Comparison of ENCODE assay signal across 19 cellular contexts in the genomic region with DNA sequence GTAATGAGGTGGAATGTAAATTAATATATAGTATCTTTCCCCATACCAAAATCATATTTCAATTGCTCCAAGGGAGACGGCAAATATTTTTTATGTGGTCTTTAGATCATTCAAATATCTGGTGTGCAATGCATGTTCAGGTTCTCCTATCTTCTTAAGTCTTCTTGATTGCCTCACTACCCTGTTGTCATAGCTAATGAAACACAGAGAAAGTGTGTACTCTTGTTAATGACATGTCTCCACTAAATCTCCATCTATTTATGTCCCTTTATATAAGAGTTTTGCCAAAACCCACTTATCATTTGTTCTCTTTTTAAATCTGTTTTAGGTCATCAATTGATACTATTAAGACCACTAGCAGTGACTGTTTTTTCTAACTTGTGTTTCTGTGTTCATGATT. TPM values are rescaled to one million over a fixed set of nuclear protein-coding genes. Genes with fewer than 3 reads are reported as not detected.
DNase-seq lines count a peak whose midpoint lies in the region; ATAC-seq, FAIRE-seq and TF ChIP-seq lines count a peak whose summit lies in the region.
"Had no signal": no experiment of that assay in that cellular context is flagged by ENCODE, and none has a peak within 500 bp of the region (broad histone marks: within the 10 kb centered on the region; RNA-seq: fewer than 3 reads in every experiment).

No MANE protein-coding gene starts in this region.

- H3K27me3 ChIP-seq in liver (ENCODE audit: control insufficient read depth in 4 of 4, insufficient read depth in 4 of 4, low read length in 3 of 4) = no peaks in the 10 kb centered on the region
- no peaks in the 10 kb centered on the region for H3K27me3 ChIP-seq in HepG2 (ENCODE audit: control insufficient read depth in 1 of 2, insufficient read depth in 2 of 2, low read length in 2 of 2)
- no peaks in the 10 kb centered on the region for H3K27me3 ChIP-seq in fibroblast of lung (ENCODE audit: control insufficient read depth, insufficient read depth, low read length)
- no peaks in the 10 kb centered on the region for H3K27me3 ChIP-seq in psoas muscle (ENCODE audit: insufficient read depth in 3 of 3, low read length in 2 of 3)

- peaks cover 16 to 70% (median 32%) of the 10 kb centered on the region in 4 donors for H3K4me1 ChIP-seq in liver (ENCODE audit: control insufficient read depth in 4 of 4, insufficient read depth in 4 of 4, low read length in 3 of 4)
- H3K4me1 ChIP-seq in HepG2 (ENCODE audit: insufficient read depth, low read length) = peaks cover 70% of the 10 kb centered on the region
- H3K4me1 ChIP-seq in fibroblast of lung (ENCODE audit: control insufficient read depth, extremely low read depth, insufficient read depth, low read length) = peaks cover 31% of the 10 kb centered on the region
- H3K4me1 ChIP-seq in psoas muscle = peaks cover 54% of the 10 kb centered on the region

- no TSS peak for BruUV-seq in HepG2 (replicated peaks; lab: Mats Ljungman, UMichigan)

- H3K36me3 ChIP-seq in liver (ENCODE audit: control insufficient read depth in 4 of 4, insufficient read depth in 3 of 4, low read depth in 1 of 4, low read length in 3 of 4) = no peaks in the 10 kb centered on the region
- peaks cover 3 to 4% of the 10 kb centered on the region in 2 experiments; a peak in 3 of 5 replicates for H3K36me3 ChIP-seq in HepG2 (replicated peaks in 1 of 2; ENCODE audit: control insufficient read depth in 1 of 2, insufficient read depth in 2 of 2, low read length in 2 of 2)
- H3K36me3 ChIP-seq in fibroblast of lung (ENCODE audit: control insufficient read depth, insufficient read depth, low read length) = peaks cover 2% of the 10 kb centered on the region
- no peaks in the 10 kb centered on the region for H3K36me3 ChIP-seq in psoas muscle (ENCODE audit: insufficient read depth in 1 of 2, low read depth in 1 of 2)

- H2AFZ ChIP-seq in HepG2 (ENCODE audit: low read length) (no peak overlapping the region), fibroblast of lung (ENCODE audit: low read length) (no peak overlapping the region)

- POLR2A ChIA-PET in HepG2 (lab: Yijun Ruan, JAX) = interaction anchor here (0.6 kb wide), 1 partner anchor 446 kb away, joined by 4 read pairs; no protein-coding TSS in a partner anchor

- intact Hi-C loops in HepG2 (cut with micrococcal nuclease; ENCODE audit: unreplicated experiment) = no loop called here
- intact Hi-C loops in psoas muscle (cut with DNase I) = no loop called here

- no peak overlapping the region for H3K4me2 ChIP-seq in HepG2 (ENCODE audit: low read depth, low read length)
- peak overlapping the region; percentile 73 for H3K4me2 ChIP-seq in fibroblast of lung (ENCODE audit: extremely low read depth, insufficient read depth, low read length)

- no peak for TF ChIP-seq RAD21 in liver (IDR thresholded peaks at IDR 0.05)
- no peak for TF ChIP-seq RAD21 in HepG2 (CRISPR knock-in tag; IDR thresholded peaks at IDR 0.05)

- H3K79me2 ChIP-seq in HepG2 (ENCODE audit: insufficient read depth, low read length) (peaks cover 52% of the 10 kb centered on the region), fibroblast of lung (ENCODE audit: control insufficient read depth, insufficient read depth, low read length) (peaks cover 98% of the 10 kb centered on the region)

- TF ChIP-seq EP300 in HepG2 (IDR thresholded peaks at IDR 0.05; ENCODE audit: low read depth in 2 of 2, low read length in 2 of 2) (no peak), HepG2 (CRISPR knock-in tag; IDR thresholded peaks at IDR 0.05; ENCODE audit: borderline replicate concordance) (no peak)

- TF ChIP-seq CTCF in liver (IDR thresholded peaks at IDR 0.05; ENCODE audit: low read depth, low read length, missing input control) (no peak), HepG2 (CRISPR knock-in tag; IDR thresholded peaks at IDR 0.05) (no peak), fibroblast of lung (conservative IDR thresholded peaks at IDR 0.05 in 1 of 2, IDR thresholded peaks at IDR 0.05 in 1 of 2; ENCODE audit: low read depth in 1 of 2, low read length in 2 of 2) (no peak), psoas muscle (IDR thresholded peaks at IDR 0.05) (no peak)

- no peak overlapping the region for H3K9ac ChIP-seq in liver (ENCODE audit: low read depth in 1 of 2, low read length in 2 of 2)
- H3K9ac ChIP-seq in HepG2 (ENCODE audit: insufficient read depth, low read depth, low read length) = no peak overlapping the region
- H3K9ac ChIP-seq in fibroblast of lung (ENCODE audit: insufficient read depth, low read length) = no peak overlapping the region

- CTCF ChIA-PET in HepG2 (lab: Yijun Ruan, JAX; ENCODE audit: low intra/inter-chr PET ratio, low total read pairs) = no interaction called here

- H3K27ac ChIP-seq in liver (ENCODE audit: low read depth in 1 of 2, low read length in 2 of 2) (peak overlapping the region; percentile 38 to 89), HepG2 (ENCODE audit: extremely low read length, insufficient read depth, low read length) (no peak overlapping the region), fibroblast of lung (ENCODE audit: insufficient read depth, low read length) (no peak overlapping the region), psoas muscle (peak overlapping the region; percentile 80)
- H3K27ac ChIP-seq: VCaP had no signal

- WGBS in liver = 1% methylated on average over 1 of the region's 1 CpG
- 0% methylated on average over 1 of the region's 1 CpG for WGBS in HepG2 (ENCODE audit: low lambda C conversion rate)
- 0% methylated on average over 1 of the region's 1 CpG for WGBS in psoas muscle, 3 donors

- no peak for TF ChIP-seq POLR2A in HepG2 (IDR thresholded peaks at IDR 0.05; ENCODE audit: insufficient read depth in 1 of 2, low read depth in 2 of 2, low read length in 2 of 2)

- ATAC-seq in HepG2 (no peak), psoas muscle (no peak), GM18867 (IDR thresholded peaks at IDR 0.05; ENCODE audit: unreplicated experiment) (no peak), GM18861 (IDR thresholded peaks at IDR 0.05; ENCODE audit: unreplicated experiment) (no peak), GM21381 (IDR thresholded peaks at IDR 0.05; ENCODE audit: unreplicated experiment) (no peak)
- ATAC-seq: activated CD8-positive, alpha-beta T cell treated with anti-CD3 and anti-CD28 coated beads for 36 hours; stimulated activated memory B cell treated with anti-CD40 and anti-IgM and Interleukin-4, amounts not matched to agents 10 μg/mL and 1 μg/mL and 100 μg/mL, for 72 hours; T-cell had no signal

- H3K9me3 ChIP-seq in liver (ENCODE audit: control insufficient read depth in 4 of 4, low read length in 3 of 4) (no peaks in the 10 kb centered on the region), HepG2 (ENCODE audit: low read length) (no peaks in the 10 kb centered on the region), fibroblast of lung (ENCODE audit: control insufficient read depth, insufficient read depth, low read depth, low read length) (no peaks in the 10 kb centered on the region), psoas muscle (no peaks in the 10 kb centered on the region)

- in situ Hi-C loops in HepG2 (cut with HindIII; ENCODE audit: extremely low pct_ligation_motif_present, low pct_unique_long_range_greater_than_20kb) = no loop called here

- no peak for FAIRE-seq in HepG2 (lab: Jason Lieb, UNC)
- FAIRE-seq: endometrium, urothelium cell line had no signal

- H4K20me1 ChIP-seq in HepG2 (ENCODE audit: insufficient read depth, low read length) (no peaks in the 10 kb centered on the region), fibroblast of lung (ENCODE audit: control insufficient read depth, extremely low read depth, insufficient read depth, low read length) (no peaks in the 10 kb centered on the region)

- H3K4me3 ChIP-seq in liver (ENCODE audit: low read depth in 1 of 3, low read length in 3 of 3) (no peak overlapping the region), HepG2 (replicated peaks in 1 of 3; ENCODE audit: insufficient read depth in 1 of 3, low read depth in 2 of 3, low read length in 3 of 3) (no peak overlapping the region), fibroblast of lung (replicated peaks in 1 of 4; ENCODE audit: control extremely low read depth in 1 of 4, insufficient read depth in 1 of 4, low read depth in 3 of 4, low read length in 4 of 4) (no peak overlapping the region), psoas muscle (no peak overlapping the region)

- DNase-seq in HepG2 (ENCODE audit: low spot score) (no peak), fibroblast of lung (ENCODE audit: low read depth in 2 of 2) (no peak), psoas muscle (no peak), RKO (ENCODE audit: low spot score) (no peak)
- DNase-seq: activated CD8-positive, alpha-beta T cell treated with anti-CD3 and anti-CD28 coated beads for 36 hours; CD8-positive, alpha-beta memory T cell; DMS79 treated with DMSO at 0.1 percent for 48 hours; islet precursor cell; MV-4-11; NCI-H748 treated with DMSO at 0.1 percent for 48 hours; T-cell had no signal

RNA-seq across cellular contexts. Expression of a gene that starts 6.6 kb away (rescaled TPM):
- total RNA-seq in liver (10 to 100 TPM in 1 of 2 donors, 1 to 10 TPM in 1; 3.4 to 15.3 TPM), HepG2 (2016; rRNA removed; fragmentation: Illumina TruSeq; extraction: Trizol) (13.8 and 14.3 TPM in 2 replicates), fibroblast of lung (16.2 and 44.6 TPM in 2 replicates), psoas muscle (1 to 10 TPM; 5.2 to 9.2 (median 7.1) TPM)
- polyA plus RNA-seq in liver (1 to 10 TPM; 2.7 to 8.0 TPM), HepG2 (2011; rRNA removed) (10.4 and 12.8 TPM in 2 replicates), fibroblast of lung (22.0 and 25.2 TPM in 2 replicates), psoas muscle (1 to 10 TPM; 2.3 to 6.3 (median 2.6) TPM)
- total RNA-seq in HepG2 (2016; cell fraction: cytosol; rRNA removed; fragmentation: Illumina TruSeq; extraction: Trizol; ENCODE audit: low read depth) = 5.1 and 5.3 TPM in 2 replicates
- 13.0 and 13.3 TPM in 2 replicates for total RNA-seq in HepG2 (2016; cell fraction: insoluble cytoplasmic fraction; rRNA removed; fragmentation: Illumina TruSeq; extraction: Trizol)
- total RNA-seq in HepG2 (2016; cell fraction: membrane; rRNA removed; fragmentation: Illumina TruSeq; extraction: Trizol) = 9.4 and 10.5 TPM in 2 replicates
- total RNA-seq in HepG2 (2016; cell fraction: nucleus; rRNA removed; fragmentation: Illumina TruSeq; extraction: Trizol) = 53.4 and 58.4 TPM in 2 replicates
- 5.8 and 6.4 TPM in 2 replicates for polyA plus RNA-seq in HepG2 (2011; cell fraction: cytosol; rRNA removed)
- 15.9 and 29.1 TPM in 2 replicates for polyA plus RNA-seq in HepG2 (2011; cell fraction: nucleus; rRNA removed)
- polyA plus RNA-seq in HepG2 (2012) = 11.9 and 13.6 TPM in 2 replicates
- 2.0 and 2.1 TPM in 2 replicates for polyA plus RNA-seq in HepG2 (2016; cell fraction: cytosol; fragmentation: Illumina TruSeq; extraction: Trizol; ENCODE audit: low read depth)
- 8.6 and 9.2 TPM in 2 replicates for polyA plus RNA-seq in HepG2 (2016; cell fraction: insoluble cytoplasmic fraction; fragmentation: Illumina TruSeq; extraction: Trizol; ENCODE audit: low read depth)
- polyA plus RNA-seq in HepG2 (2016; cell fraction: membrane; fragmentation: Illumina TruSeq; extraction: Trizol; ENCODE audit: low read depth) = 2.3 and 3.4 TPM in 2 replicates
- 14.9 and 15.9 TPM in 2 replicates for polyA plus RNA-seq in HepG2 (2016; cell fraction: nucleus; fragmentation: Illumina TruSeq; extraction: Trizol; ENCODE audit: insufficient read depth, low read depth)
- polyA minus RNA-seq in HepG2 (2011; rRNA and poly(A)+ RNA removed; ENCODE audit: low replicate concordance) = 7.2 and 67.0 TPM in 2 replicates
- 9.8 and 14.1 TPM in 2 replicates for polyA minus RNA-seq in HepG2 (2011; cell fraction: cytosol; rRNA and poly(A)+ RNA removed)
- polyA minus RNA-seq in HepG2 (2011; cell fraction: nucleus; rRNA and poly(A)+ RNA removed) = 147 and 165 TPM in 2 replicates
- 19.6 and 23.0 TPM in 2 replicates for polyA plus RNA-seq in fibroblast of lung (2012)
- polyA minus RNA-seq in fibroblast of lung (ENCODE audit: low replicate concordance) = 38.8 and 44.0 TPM in 2 replicates
- total RNA-seq: activated CD8-positive, alpha-beta T cell treated with anti-CD3 and anti-CD28 coated beads for 36 hours had no signal
- polyA plus RNA-seq: CD8-positive, alpha-beta memory T cell had no signal

Comparison
In these comparisons a context has a peak if more than half of its experiments do, and no peak if none do; other contexts are left out.
1. H3K27ac ChIP-seq: peak in liver (2 of 2) and psoas muscle (single experiment); none in HepG2 (single experiment) and fibroblast of lung (single experiment).